ENCODE assay signal across 35 cellular contexts in genomic region chr2:58481670-58482069, GRCh38.
"Had no signal": no experiment of that assay in that cellular context is flagged by ENCODE, and none has a peak within 500 bp of the region (broad histone marks: within the 10 kb centered on the region; RNA-seq: fewer than 3 reads in every experiment).

No MANE protein-coding gene starts in this region.

- DNase-seq: Kasumi-1, MG63, MM.1S, MV-4-11, NCI-H1048, NCI-H1092, NCI-H1092 treated with DMSO at 0.1 percent for 48 hours, NCI-H1105, NCI-H1105 treated with DMSO at 0.1 percent for 48 hours, NCI-H1417, NCI-H1417 treated with DMSO at 0.1 percent for 48 hours, NCI-H1436, NCI-H1436 treated with DMSO at 0.1 percent for 48 hours, NCI-H146, NCI-H1694, NCI-H1694 treated with DMSO at 0.1 percent for 48 hours, NCI-H187, NCI-H187 treated with DMSO at 0.1 percent for 48 hours, NCI-H1930, NCI-H2029, NCI-H2029 treated with DMSO at 0.1 percent for 48 hours, NCI-H2081, NCI-H2081 treated with DMSO at 0.1 percent for 48 hours, NCI-H2107, NCI-H2171, NCI-H2171 treated with DMSO at 0.1 percent for 48 hours, NCI-H2227 treated with DMSO at 0.1 percent for 48 hours, NCI-H226, NCI-H345, NCI-H446, NCI-H446 treated with DMSO at 0.1 percent for 48 hours, NCI-H510A, NCI-H510A treated with DMSO at 0.1 percent for 48 hours, NCI-H524, NCI-H524 treated with DMSO at 0.1 percent for 48 hours had no signal

- H3K9me3 ChIP-seq: MG63 had no signal

- H3K27me3 ChIP-seq: MG63 had no signal

- H3K36me3 ChIP-seq: MG63 had no signal

- H3K4me3 ChIP-seq: MG63 had no signal
